In genomic region chr6:107616776-107617175, GRCh38 we compare ENCODE assay signal across 21 cellular contexts.
DNase-seq lines count a peak whose midpoint lies in the region; ATAC-seq and TF ChIP-seq lines count a peak whose summit lies in the region.
"Had no signal": no experiment of that assay in that cellular context is flagged by ENCODE, and none has a peak within 500 bp of the region (broad histone marks: within the 10 kb centered on the region; RNA-seq: fewer than 3 reads in every experiment).

No MANE protein-coding gene starts in this region.

- TF ChIP-seq CTCF in WTC11 (IDR thresholded peaks at IDR 0.05): no peak

- H3K27me3 ChIP-seq in right cardiac atrium (ENCODE audit: control insufficient read depth, insufficient read depth): no peaks in the 10 kb centered on the region
- H3K27me3 ChIP-seq: cardiac muscle cell had no signal

- peak overlapping the region; percentile 30 for H3K27ac Mint-ChIP-seq in WTC11
- no peak overlapping the region for H3K27ac Mint-ChIP-seq in activated T-helper 2 cell treated with anti-CD3 and anti-CD28 coated beads, Interferon-gamma antibody, Interleukin-2, Interleukin-4, amounts not matched to agents 10 μg/mL and 5 μg/mL and 100 μg/mL, durations not matched to agents 14 hours and 24 hours and 36 hours
- H3K27ac Mint-ChIP-seq: activated B cell treated with CpG ODN at 0.5 μM for 24 hours, CD14-positive monocyte had no signal

- DNase-seq in right cardiac atrium: peak in 2 of 3 donors; percentile 37 to 56
- DNase-seq in Right ventricle myocardium superior: no peak
- DNase-seq in WTC11 (ENCODE audit: low spot score): no peak
- DNase-seq in left kidney (ENCODE audit: low read depth, low spot score): peak; percentile 57
- DNase-seq in glomerular visceral epithelial cell (ENCODE audit: extremely low spot score): no peak
- no peak for DNase-seq in activated T-helper 2 cell treated with anti-CD3 and anti-CD28 coated beads, Interferon-gamma antibody, Interleukin-2, Interleukin-4, amounts not matched to agents 10 μg/mL and 5 μg/mL and 100 μg/mL, durations not matched to agents 14 hours and 24 hours and 36 hours (ENCODE audit: low spot score)
- DNase-seq: activated B cell treated with CpG ODN at 0.5 μM for 24 hours; activated effector memory CD4-positive, alpha-beta T cell treated with Interleukin-2 at 50 U/mL for 16 hours; DMS153; effector CD8-positive, alpha-beta T cell; head of caudate nucleus; naive thymus-derived CD4-positive, alpha-beta T cell; NCI-H1436; NCI-H446; SHP77; stimulated activated CD4-positive, alpha-beta T cell treated with anti-CD3 and anti-CD28 coated beads, Interleukin-12 subunit alpha, Interleukin-12 subunit beta, amount 100 ng/mL, for 4 hours; T-helper 17 cell had no signal

- no peaks in the 10 kb centered on the region for H3K9me3 ChIP-seq in right cardiac atrium (ENCODE audit: control insufficient read depth, low read length)

- peaks cover 18% of the 10 kb centered on the region for H3K4me1 ChIP-seq in right cardiac atrium (ENCODE audit: control insufficient read depth, insufficient read depth, low read length)

- no peaks in the 10 kb centered on the region for H3K36me3 Mint-ChIP-seq in WTC11
- H3K36me3 Mint-ChIP-seq in activated T-helper 2 cell treated with anti-CD3 and anti-CD28 coated beads, Interferon-gamma antibody, Interleukin-2, Interleukin-4, amounts not matched to agents 10 μg/mL and 5 μg/mL and 100 μg/mL, durations not matched to agents 14 hours and 24 hours and 36 hours (ENCODE audit: low read depth): no peaks in the 10 kb centered on the region
- H3K36me3 Mint-ChIP-seq: CD14-positive monocyte; naive thymus-derived CD4-positive, alpha-beta T cell had no signal

- H3K27me3 Mint-ChIP-seq in WTC11 (ENCODE audit: low read depth): no peaks in the 10 kb centered on the region
- no peaks in the 10 kb centered on the region for H3K27me3 Mint-ChIP-seq in activated T-helper 2 cell treated with anti-CD3 and anti-CD28 coated beads, Interferon-gamma antibody, Interleukin-2, Interleukin-4, amounts not matched to agents 10 μg/mL and 5 μg/mL and 100 μg/mL, durations not matched to agents 14 hours and 24 hours and 36 hours (ENCODE audit: low read depth)

- intact Hi-C loops in right cardiac atrium (cut with DNase I): no loop called here
- intact Hi-C loops in Right ventricle myocardium superior (cut with DNase I): no loop called here
- intact Hi-C loops in activated T-helper 2 cell treated with anti-CD3 and anti-CD28 coated beads, Interferon-gamma antibody, Interleukin-2, Interleukin-4, amounts not matched to agents 10 μg/mL and 5 μg/mL and 100 μg/mL, durations not matched to agents 14 hours and 24 hours and 36 hours (cut with micrococcal nuclease): no loop called here

- CTCF ChIA-PET in WTC11 (lab: Charles Lee): interaction anchor here (1.0 kb wide), 1 partner anchor 31 kb away, joined by 3 read pairs; no protein-coding TSS in a partner anchor

- no peaks in the 10 kb centered on the region for H3K9me3 Mint-ChIP-seq in WTC11
- H3K9me3 Mint-ChIP-seq in activated T-helper 2 cell treated with anti-CD3 and anti-CD28 coated beads, Interferon-gamma antibody, Interleukin-2, Interleukin-4, amounts not matched to agents 10 μg/mL and 5 μg/mL and 100 μg/mL, durations not matched to agents 14 hours and 24 hours and 36 hours: no peaks in the 10 kb centered on the region
- H3K9me3 Mint-ChIP-seq: activated B cell treated with CpG ODN at 0.5 μM for 24 hours; naive thymus-derived CD4-positive, alpha-beta T cell had no signal

- ATAC-seq in right cardiac atrium (peak; percentile 24 to 38), Right ventricle myocardium superior (ENCODE audit: poor library complexity) (no peak), WTC11 (peak; percentile 36), GM18505 (IDR thresholded peaks at IDR 0.05; ENCODE audit: unreplicated experiment) (no peak), GM18517 (IDR thresholded peaks at IDR 0.05; ENCODE audit: unreplicated experiment) (no peak)
- ATAC-seq: naive thymus-derived CD4-positive, alpha-beta T cell; T-helper 17 cell had no signal

- no peak for TF ChIP-seq POLR2A in GM18505 (IDR thresholded peaks at IDR 0.05; ENCODE audit: borderline replicate concordance, extremely low read depth, insufficient read depth, insufficient read length)

- POLR2A ChIA-PET in WTC11 (lab: Charles Lee): no interaction called here

- H3K4me1 Mint-ChIP-seq in WTC11: peaks cover 71% of the 10 kb centered on the region
- H3K4me1 Mint-ChIP-seq in activated T-helper 2 cell treated with anti-CD3 and anti-CD28 coated beads, Interferon-gamma antibody, Interleukin-2, Interleukin-4, amounts not matched to agents 10 μg/mL and 5 μg/mL and 100 μg/mL, durations not matched to agents 14 hours and 24 hours and 36 hours (ENCODE audit: low read depth): peaks cover 25% of the 10 kb centered on the region
- H3K4me1 Mint-ChIP-seq: CD14-positive monocyte had no signal

- H3K4me3 Mint-ChIP-seq in WTC11: peak overlapping the region; percentile 26; the same call in 1 of the 2 replicates
- no peak overlapping the region for H3K4me3 Mint-ChIP-seq in activated T-helper 2 cell treated with anti-CD3 and anti-CD28 coated beads, Interferon-gamma antibody, Interleukin-2, Interleukin-4, amounts not matched to agents 10 μg/mL and 5 μg/mL and 100 μg/mL, durations not matched to agents 14 hours and 24 hours and 36 hours (ENCODE audit: low read depth)
- H3K4me3 Mint-ChIP-seq: activated B cell treated with CpG ODN at 0.5 μM for 24 hours; CD14-positive monocyte; naive thymus-derived CD4-positive, alpha-beta T cell; T-helper 17 cell had no signal

- no peak overlapping the region for H3K27ac ChIP-seq in right cardiac atrium (ENCODE audit: low read length)
- H3K27ac ChIP-seq: cardiac muscle cell had no signal

- WGBS in right cardiac atrium: 72% methylated on average over 9 of the region's 9 CpGs

- H3K4me3 ChIP-seq in right cardiac atrium (ENCODE audit: low read length): no peak overlapping the region
- H3K4me3 ChIP-seq: cardiac muscle cell had no signal

TF ChIP-seq in WTC11, 78 proteins besides CTCF, POLR2A, EP300 and RAD21:
- TF ChIP-seq STAT6 (CRISPR knock-in tag; conservative IDR thresholded peaks at IDR 0.05; ENCODE audit: low read depth) (0 out of 2 replicates have a peak, but pooled peaks have one; percentile 34), CDX4 (CRISPR knock-in tag; IDR thresholded peaks at IDR 0.05; ENCODE audit: borderline replicate concordance) (no peak)
TF ChIP-seq in WTC11: peak in this region for 1.

Comparison
In these comparisons a context has a peak if more than half of its experiments do, and no peak if none do; other contexts are left out.
1. ATAC-seq: peak in right cardiac atrium (2 of 2) and WTC11 (single experiment); none in Right ventricle myocardium superior (single experiment), GM18505 (single experiment) and GM18517 (single experiment).
2. DNase-seq: peak in right cardiac atrium (2 of 3) and left kidney (single experiment); none in Right ventricle myocardium superior (single experiment), WTC11 (single experiment), glomerular visceral epithelial cell (single experiment) and activated T-helper 2 cell treated with anti-CD3 and anti-CD28 coated beads, Interferon-gamma antibody, Interleukin-2, Interleukin-4, amounts not matched to agents 10 μg/mL and 5 μg/mL and 100 μg/mL, durations not matched to agents 14 hours and 24 hours and 36 hours (single experiment).